8 cellular contexts compared by ENCODE assay signal in genomic region chr1:203327684-203328457, GRCh38. TPM values are rescaled to one million over a fixed set of nuclear protein-coding genes. Genes with fewer than 3 reads are reported as not detected.
DNase-seq lines count a peak whose midpoint lies in the region; ATAC-seq, FAIRE-seq and TF ChIP-seq lines count a peak whose summit lies in the region.

No MANE protein-coding gene starts in this region.

- peak overlapping the region; percentile 76 for H2BK120ac ChIP-seq in H1 (replicated peaks; ENCODE audit: low read depth, low read length)
- no peak overlapping the region for H2BK120ac ChIP-seq in mesendoderm (ENCODE audit: low read depth, low read length)

- TF ChIP-seq EP300 in H1 (IDR thresholded peaks at IDR 0.05; ENCODE audit: borderline replicate concordance in 1 of 2, low read depth in 2 of 2, low read length in 2 of 2), result no peak

- POLR2A ChIA-PET in activated CD4-positive, alpha-beta memory T cell treated with anti-CD3 and anti-CD28 coated beads for 36 hours (lab: Charles Lee), result interaction anchor here (1.0 to 9.7 kb wide), 9 partner anchors 9 to 437 kb away, joined by 3 to 238 read pairs (median 4); partner anchors contain the start of genes ATP2B4, BTG2 and LAX1
- POLR2A ChIA-PET in H1 (lab: Charles Lee; ENCODE audit: partially characterized antibody), result interaction anchor here (0.9 to 2.1 kb wide), 8 partner anchors 8 to 160 kb away, joined by 3 to 11 read pairs (median 4); partner anchors contain the start of gene BTG2

- H3K4me3 ChIP-seq in H1 (ENCODE audit: extremely low read depth in 1 of 4, insufficient read depth in 2 of 4, low read depth in 3 of 4, low read length in 4 of 4) (peak overlapping the region; percentile 9 to 64 (median 24); a peak in 6 of 8 replicates), mesendoderm (ENCODE audit: low read length) (peak overlapping the region; percentile 15)

- peak overlapping the region; percentile 75 for H3K4me3 Mint-ChIP-seq in activated CD4-positive, alpha-beta memory T cell treated with anti-CD3 and anti-CD28 coated beads for 36 hours

- H3K36me3 ChIP-seq in H1 (ENCODE audit: control insufficient read depth in 2 of 4, insufficient read depth in 4 of 4, low read length in 3 of 4) (no peaks in the 10 kb centered on the region), mesendoderm (ENCODE audit: control insufficient read depth, insufficient read depth, low read length) (no peaks in the 10 kb centered on the region)

- H3K4me2 ChIP-seq in H1 (ENCODE audit: insufficient read depth in 1 of 2, low read depth in 2 of 2, low read length in 2 of 2), result peak overlapping the region; percentile 65 to 84
- peak overlapping the region; percentile 79 for H3K4me2 ChIP-seq in mesendoderm (ENCODE audit: low read length)

- DNase-seq in AG20443 (ENCODE audit: low spot score) (peak; percentile 70), NCI-H226 (peak; percentile 18), H1 (ENCODE audit: low read depth in 1 of 2, low spot score in 2 of 2) (no peak), mesendoderm (peak; percentile 90), superior temporal gyrus (ENCODE audit: extremely low spot score) (peak; percentile 86)
- peak; percentile 79 for DNase-seq in activated CD4-positive, alpha-beta memory T cell treated with anti-CD3 and anti-CD28 coated beads for 36 hours

- WGBS in H1 (ENCODE audit: extremely low coverage in 1 of 2, insufficient coverage in 1 of 2, insufficient read length in 1 of 2, insufficient replicate concordance in 2 of 2, low coverage in 1 of 2, low lambda C conversion rate in 2 of 2, missing lambda C conversion rate in 1 of 2), 2 experiments, result 11% methylated on average over 27 of the region's 31 CpGs; no CpG with 5 or more reads in 1 of the 2 experiments
- no CpG with 5 or more reads among the region's 31 CpGs for WGBS in mesendoderm (ENCODE audit: extremely low coverage, insufficient coverage, low lambda C conversion rate)

- H3K79me1 ChIP-seq in H1 (ENCODE audit: low read depth, low read length) (no peaks in the 10 kb centered on the region), mesendoderm (ENCODE audit: low read length) (no peaks in the 10 kb centered on the region)

- no peaks in the 10 kb centered on the region for H3K9me3 Mint-ChIP-seq in activated CD4-positive, alpha-beta memory T cell treated with anti-CD3 and anti-CD28 coated beads for 36 hours

- ATAC-seq in GM18520 (IDR thresholded peaks at IDR 0.05; ENCODE audit: unreplicated experiment), result peak; percentile 22
- ATAC-seq in HG03039 (IDR thresholded peaks at IDR 0.05; ENCODE audit: unreplicated experiment), result peak; percentile 20

- peaks cover 4% of the 10 kb centered on the region; the same call in 1 of the 2 replicates for H3K23me2 ChIP-seq in H1 (ENCODE audit: low read depth, low read length)

- peak overlapping the region; percentile 8; the same call in 1 of the 2 replicates for H2AFZ ChIP-seq in H1 (ENCODE audit: low read length)

- H3K4me1 Mint-ChIP-seq in activated CD4-positive, alpha-beta memory T cell treated with anti-CD3 and anti-CD28 coated beads for 36 hours (ENCODE audit: low read depth), result peaks cover 46% of the 10 kb centered on the region

- H4K8ac ChIP-seq in H1 (ENCODE audit: extremely low read depth, insufficient read depth, low read length) (peak overlapping the region; percentile 73), mesendoderm (ENCODE audit: low read depth, low read length) (no peak overlapping the region)

- H3K9me3 ChIP-seq in H1 (ENCODE audit: insufficient read depth in 2 of 2, low read depth in 1 of 2, low read length in 1 of 2), result no peaks in the 10 kb centered on the region

- no peak overlapping the region for H2BK20ac ChIP-seq in H1 (ENCODE audit: low read length)

- peak; percentile 22 to 46 (median 44); a peak in 3 of 4 replicates for TF ChIP-seq CTCF in H1 (IDR thresholded peaks at IDR 0.05; ENCODE audit: control extremely low read depth in 1 of 3, insufficient read depth in 1 of 3, low read depth in 1 of 3, low read length in 3 of 3)

- no peak overlapping the region for H2AK5ac ChIP-seq in H1 (ENCODE audit: low read depth, low read length)
- no peak overlapping the region for H2AK5ac ChIP-seq in mesendoderm (ENCODE audit: low read length)

- no peak for FAIRE-seq in H1 (lab: Jason Lieb, UNC)

- H3K27me3 Mint-ChIP-seq in activated CD4-positive, alpha-beta memory T cell treated with anti-CD3 and anti-CD28 coated beads for 36 hours, result no peaks in the 10 kb centered on the region

- H4K20me1 ChIP-seq in H1 (replicated peaks in 1 of 2; ENCODE audit: control insufficient read depth in 1 of 2, insufficient read depth in 2 of 2, low read length in 2 of 2), result no peaks in the 10 kb centered on the region

- H3K18ac ChIP-seq in H1 (ENCODE audit: extremely low read depth, low read length) (peak overlapping the region; percentile 80), mesendoderm (ENCODE audit: low read length) (peak overlapping the region; percentile 75)

- H3K56ac ChIP-seq in H1 (replicated peaks; ENCODE audit: insufficient read length, low read depth, low read length), result peak overlapping the region; percentile 60
- H3K56ac ChIP-seq in mesendoderm (ENCODE audit: low read length), result peak overlapping the region; percentile 80

- H3K9ac ChIP-seq in H1 (replicated peaks in 1 of 4; ENCODE audit: extremely low read depth in 1 of 4, low read depth in 3 of 4, low read length in 3 of 4), result peak overlapping the region in 2 of 4 experiments; percentile 1 to 20; a peak in 2 of 7 replicates
- H3K9ac ChIP-seq in mesendoderm (ENCODE audit: low read length), result peak overlapping the region; percentile 66

- H3K4me1 ChIP-seq in H1 (replicated peaks in 1 of 4; ENCODE audit: control insufficient read depth in 3 of 4, insufficient read depth in 4 of 4, low read length in 3 of 4) (peaks cover 8 to 30% (median 21%) of the 10 kb centered on the region in 4 experiments), mesendoderm (ENCODE audit: control insufficient read depth, low read depth, low read length) (peaks cover 3% of the 10 kb centered on the region)

- peak overlapping the region; percentile 94 for H3K27ac Mint-ChIP-seq in activated CD4-positive, alpha-beta memory T cell treated with anti-CD3 and anti-CD28 coated beads for 36 hours

- H3K23ac ChIP-seq in H1 (ENCODE audit: insufficient read length), result no peak overlapping the region
- no peak overlapping the region for H3K23ac ChIP-seq in mesendoderm (ENCODE audit: low read length)

- H4K5ac ChIP-seq in H1 (ENCODE audit: insufficient read length, low read depth, low read length) (peak overlapping the region; percentile 58), mesendoderm (ENCODE audit: low read length) (no peak overlapping the region)

- H3K4ac ChIP-seq in H1 (replicated peaks; ENCODE audit: insufficient read length, low read depth, low read length), result no peak overlapping the region
- H3K4ac ChIP-seq in mesendoderm (ENCODE audit: low read depth, low read length), result peak overlapping the region; percentile 42

- H3K79me2 ChIP-seq in H1 (ENCODE audit: control insufficient read depth in 1 of 2, insufficient read depth in 2 of 2, low read length in 2 of 2) (no peaks in the 10 kb centered on the region), mesendoderm (ENCODE audit: control insufficient read depth, insufficient read depth, low read length) (no peaks in the 10 kb centered on the region)

- peak overlapping the region; percentile 36 for H4K91ac ChIP-seq in H1 (replicated peaks; ENCODE audit: insufficient read length, low read length)

- no peaks in the 10 kb centered on the region for H3K36me3 Mint-ChIP-seq in activated CD4-positive, alpha-beta memory T cell treated with anti-CD3 and anti-CD28 coated beads for 36 hours

- 0 out of 3 replicates have a peak, but pooled peaks of 1 of the 2 experiments have one; percentile 39 for TF ChIP-seq POLR2A in H1 (IDR thresholded peaks at IDR 0.05; ENCODE audit: control extremely low read depth in 1 of 2, low read depth in 2 of 2, low read length in 2 of 2)

- H2BK12ac ChIP-seq in H1 (ENCODE audit: low read depth, low read length), result no peak overlapping the region; the same call in 1 of the 2 replicates

- no peak overlapping the region for H3K14ac ChIP-seq in H1 (ENCODE audit: insufficient read length)

- H2BK15ac ChIP-seq in H1 (ENCODE audit: low read length) (no peak overlapping the region), mesendoderm (replicated peaks; ENCODE audit: low read depth) (no peak overlapping the region)

- intact Hi-C loops in activated CD4-positive, alpha-beta memory T cell treated with anti-CD3 and anti-CD28 coated beads for 36 hours (cut with micrococcal nuclease), result loop anchor here (1.0 to 10.0 kb wide), 6 partner anchors 23 to 1177 kb away; partner anchors contain the start of genes BTG2, PPP1R12B, UBE2T and ZBED6

- peak in 1 of 2 experiments; percentile 39; a peak in 2 of 4 replicates for TF ChIP-seq RAD21 in H1 (IDR thresholded peaks at IDR 0.05 in 1 of 2, conservative IDR thresholded peaks at IDR 0.05 in 1 of 2; ENCODE audit: low read depth in 2 of 2, low read length in 2 of 2)

- H2BK5ac ChIP-seq in H1 (ENCODE audit: low read depth, low read length) (no peak overlapping the region), mesendoderm (ENCODE audit: low read length) (no peak overlapping the region)

- CTCF ChIA-PET in activated CD4-positive, alpha-beta memory T cell treated with anti-CD3 and anti-CD28 coated beads for 36 hours (lab: Charles Lee), result interaction anchor here (0.9 to 13.2 kb wide), 12 partner anchors 10 to 160 kb away, joined by 3 to 313 read pairs (median 10); partner anchors contain the start of gene BTG2
- CTCF ChIA-PET in H1 (lab: Charles Lee; ENCODE audit: partially characterized antibody), result interaction anchor here (0.6 to 10.1 kb wide), 12 partner anchors 9 to 1458 kb away, joined by 3 to 157 read pairs (median 6); no protein-coding TSS in a partner anchor

- peak overlapping the region; percentile 31; the same call in 1 of the 2 replicates for H3K27ac ChIP-seq in H1 (ENCODE audit: low read depth, low read length)
- H3K27ac ChIP-seq in mesendoderm (ENCODE audit: low read depth, low read length), result peak overlapping the region; percentile 76

- peaks cover 0 to 24% (median 16%) of the 10 kb centered on the region in 4 experiments; a peak in 4 of 7 replicates for H3K27me3 ChIP-seq in H1 (replicated peaks in 1 of 4; ENCODE audit: control insufficient read depth in 3 of 4, extremely low read depth in 1 of 4, insufficient read depth in 3 of 4, low read length in 3 of 4)
- H3K27me3 ChIP-seq in mesendoderm (ENCODE audit: insufficient read depth, low read length, poor library complexity), result no peaks in the 10 kb centered on the region

RNA-seq across cellular contexts. Expression of gene BTG2, which starts 22.6 kb away (rescaled TPM):
- 100 to 1,000 TPM; 150 TPM for total RNA-seq in activated CD4-positive, alpha-beta memory T cell treated with anti-CD3 and anti-CD28 coated beads for 36 hours
- total RNA-seq in H1 (2021; fragmentation: NEBNext Ultra II Directional; extraction: Animal tissue kit (Norgen Biotek cat#: 25700)), result 4.1 and 4.8 TPM in 2 replicates
- 11.0 and 15.1 TPM in 2 replicates for polyA plus RNA-seq in H1 (2011; rRNA removed)
- polyA plus RNA-seq in H1 (2011; cell fraction: cytosol; rRNA removed), result 10.1 TPM
- 10.0 TPM for polyA plus RNA-seq in H1 (2011; cell fraction: nucleus; rRNA removed)
- 5.6 to 6.3 TPM (median 5.9 TPM) in 4 replicates for polyA plus RNA-seq in H1 (2012, experiment 1 of 2)
- 7.6 TPM for polyA plus RNA-seq in H1 (2012, experiment 2 of 2)
- polyA plus RNA-seq in H1 (2013, experiment 1 of 2), result 2.1 TPM
- 2.6 TPM for polyA plus RNA-seq in H1 (2013, experiment 2 of 2)
- polyA minus RNA-seq in H1 (2011; rRNA and poly(A)+ RNA removed), result 7.2 and 7.6 TPM in 2 replicates
- polyA minus RNA-seq in H1 (2011; cell fraction: cytosol; rRNA and poly(A)+ RNA removed), result 9.8 TPM
- polyA minus RNA-seq in H1 (2011; cell fraction: nucleus; rRNA and poly(A)+ RNA removed), result 19.8 TPM
- polyA plus RNA-seq in mesendoderm (2013, experiment 1 of 2), result 4.1 TPM
- 3.9 TPM for polyA plus RNA-seq in mesendoderm (2013, experiment 2 of 2)

RNA-seq across cellular contexts. Expression of gene FMOD, which starts 23.1 kb away (rescaled TPM):
- total RNA-seq in activated CD4-positive, alpha-beta memory T cell treated with anti-CD3 and anti-CD28 coated beads for 36 hours, result 1 to 10 TPM in 1 of 2 experiments, under 1 TPM in 1; 0.95 to 1.9 TPM
- total RNA-seq in H1 (2021; fragmentation: NEBNext Ultra II Directional; extraction: Animal tissue kit (Norgen Biotek cat#: 25700)), result 0.27 and 0.32 TPM in 2 replicates
- 0.17 and 0.20 TPM in 2 replicates for polyA plus RNA-seq in H1 (2011; rRNA removed)
- 0.12 TPM for polyA plus RNA-seq in H1 (2011; cell fraction: cytosol; rRNA removed)
- 0.24 TPM for polyA plus RNA-seq in H1 (2011; cell fraction: nucleus; rRNA removed)
- 0.12 to 0.33 TPM (median 0.15 TPM) in 4 replicates for polyA plus RNA-seq in H1 (2012, experiment 1 of 2)
- 0.38 TPM for polyA plus RNA-seq in H1 (2012, experiment 2 of 2)
- 0.22 TPM for polyA plus RNA-seq in H1 (2013, experiment 1 of 2)
- polyA plus RNA-seq in H1 (2013, experiment 2 of 2), result 0.31 TPM
- polyA minus RNA-seq in H1 (2011; rRNA and poly(A)+ RNA removed), result 0.41 and 0.54 TPM in 2 replicates
- not detected for polyA minus RNA-seq in H1 (2011; cell fraction: cytosol; rRNA and poly(A)+ RNA removed)
- not detected for polyA minus RNA-seq in H1 (2011; cell fraction: nucleus; rRNA and poly(A)+ RNA removed)
- 0.45 TPM for polyA plus RNA-seq in mesendoderm (2013, experiment 1 of 2)
- polyA plus RNA-seq in mesendoderm (2013, experiment 2 of 2), result 0.34 TPM

Comparison
In these comparisons a context has a peak if more than half of its experiments do, and no peak if none do; other contexts are left out.
1. DNase-seq: peak in AG20443 (single experiment), NCI-H226 (single experiment), activated CD4-positive, alpha-beta memory T cell treated with anti-CD3 and anti-CD28 coated beads for 36 hours (single experiment), mesendoderm (single experiment) and superior temporal gyrus (single experiment); none in H1 (0 of 2).
2. RNA of gene BTG2, which starts 22.6 kb away (total RNA-seq): 150 TPM in activated CD4-positive, alpha-beta memory T cell treated with anti-CD3 and anti-CD28 coated beads for 36 hours; 4.1 to 4.8 TPM in H1; every median in the first group is over 10 times any median in the second.